ENCODE assay signal across 15 cellular contexts in the genomic region with DNA sequence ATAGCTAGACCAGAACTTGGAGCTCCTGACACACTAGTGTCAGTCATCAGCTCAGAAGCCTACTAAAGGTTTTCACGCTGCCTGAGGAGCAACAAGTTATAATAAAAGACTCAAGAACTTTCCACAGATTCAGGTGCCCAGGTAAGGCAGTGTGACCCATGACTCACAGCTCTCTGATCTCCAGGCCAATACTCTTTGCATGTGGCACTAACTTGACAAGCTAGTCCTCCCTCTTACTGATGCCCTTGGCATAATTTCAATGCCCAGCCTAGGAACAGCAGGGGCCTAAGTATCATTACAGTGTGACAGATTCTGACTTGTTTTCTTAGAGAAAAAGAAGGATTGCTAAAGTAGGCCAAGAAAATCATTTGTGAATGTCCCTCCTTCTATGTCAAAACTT. TPM values are rescaled to one million over a fixed set of nuclear protein-coding genes. Genes with fewer than 3 reads are reported as not detected.
"Had no signal": no experiment of that assay in that cellular context is flagged by ENCODE, and none has a peak within 500 bp of the region (broad histone marks: within the 10 kb centered on the region; RNA-seq: fewer than 3 reads in every experiment).

No MANE protein-coding gene starts in this region.

- H3K27ac Mint-ChIP-seq: activated naive CD8-positive, alpha-beta T cell treated with anti-CD3 and anti-CD28 coated beads, Interleukin-2, amount 10 ng/mL, durations not matched to agents 7 days and 5 days; activated T-helper 1 cell treated with anti-CD3 and anti-CD28 coated beads, Interleukin-12 subunit alpha, Interleukin-12 subunit beta, Interleukin-2, Interleukin-4 antibody, amounts not matched to agents 30 ng/mL and 10 ng/mL and 1 ng/mL, durations not matched to agents 14 hours and 24 hours and 36 hours; stimulated activated naive CD8-positive, alpha-beta T cell treated with anti-CD3 and anti-CD28 coated beads, Interleukin-15, amount 100 ng/mL, for 72 hours had no signal

- H3K36me3 ChIP-seq: brain microvascular endothelial cell had no signal

- DNase-seq: activated CD4-positive, alpha-beta T cell treated with anti-CD3 and anti-CD28 coated beads, Interleukin-2, amount 50 U/mL, for 1 hour; activated CD8-positive, alpha-beta memory T cell treated with anti-CD3 and anti-CD28 coated beads for 24 hours; activated naive CD8-positive, alpha-beta T cell treated with anti-CD3 and anti-CD28 coated beads, Interleukin-2, amount 10 ng/mL, durations not matched to agents 7 days and 5 days; brain microvascular endothelial cell; heart right ventricle; mesenchymal stem cell; sigmoid colon; stimulated activated CD4-positive, alpha-beta T cell treated with anti-CD3 and anti-CD28 coated beads, Interleukin-1b, Interleukin-23, amount 100 ng/mL, for 48 hours; stimulated activated naive CD8-positive, alpha-beta T cell treated with anti-CD3 and anti-CD28 coated beads, Interleukin-15, amount 100 ng/mL, for 72 hours; T-helper 9 cell had no signal

- H3K9me3 Mint-ChIP-seq: activated naive CD8-positive, alpha-beta T cell treated with anti-CD3 and anti-CD28 coated beads, Interleukin-2, amount 10 ng/mL, durations not matched to agents 7 days and 5 days; activated T-helper 1 cell treated with anti-CD3 and anti-CD28 coated beads, Interleukin-12 subunit alpha, Interleukin-12 subunit beta, Interleukin-2, Interleukin-4 antibody, amounts not matched to agents 30 ng/mL and 10 ng/mL and 1 ng/mL, durations not matched to agents 14 hours and 24 hours and 36 hours; nephron; stimulated activated naive CD8-positive, alpha-beta T cell treated with anti-CD3 and anti-CD28 coated beads, Interleukin-15, amount 100 ng/mL, for 72 hours had no signal

- H3K36me3 Mint-ChIP-seq: activated naive CD8-positive, alpha-beta T cell treated with anti-CD3 and anti-CD28 coated beads, Interleukin-2, amount 10 ng/mL, durations not matched to agents 7 days and 5 days had no signal

- ATAC-seq: activated CD4-positive, CD25-positive, alpha-beta regulatory T cell treated with anti-CD3 and anti-CD28 coated beads, Interleukin-2, amount 50 U/mL, for 24 hours; gastroesophageal sphincter; stimulated activated naive CD8-positive, alpha-beta T cell treated with anti-CD3 and anti-CD28 coated beads, Interleukin-15, amount 100 ng/mL, for 72 hours had no signal

- H3K4me3 Mint-ChIP-seq: activated naive CD8-positive, alpha-beta T cell treated with anti-CD3 and anti-CD28 coated beads, Interleukin-2, amount 10 ng/mL, durations not matched to agents 7 days and 5 days; activated T-helper 1 cell treated with anti-CD3 and anti-CD28 coated beads, Interleukin-12 subunit alpha, Interleukin-12 subunit beta, Interleukin-2, Interleukin-4 antibody, amounts not matched to agents 30 ng/mL and 10 ng/mL and 1 ng/mL, durations not matched to agents 14 hours and 24 hours and 36 hours; nephron; stimulated activated naive CD8-positive, alpha-beta T cell treated with anti-CD3 and anti-CD28 coated beads, Interleukin-15, amount 100 ng/mL, for 72 hours had no signal

- H3K27ac ChIP-seq: brain microvascular endothelial cell, gastroesophageal sphincter, heart right ventricle, sigmoid colon, upper lobe of left lung had no signal

- H3K27me3 Mint-ChIP-seq: stimulated activated naive CD8-positive, alpha-beta T cell treated with anti-CD3 and anti-CD28 coated beads, Interleukin-15, amount 100 ng/mL, for 72 hours had no signal

- H3K4me1 Mint-ChIP-seq: activated naive CD8-positive, alpha-beta T cell treated with anti-CD3 and anti-CD28 coated beads, Interleukin-2, amount 10 ng/mL, durations not matched to agents 7 days and 5 days; stimulated activated naive CD8-positive, alpha-beta T cell treated with anti-CD3 and anti-CD28 coated beads, Interleukin-15, amount 100 ng/mL, for 72 hours had no signal

- H3K27me3 ChIP-seq: brain microvascular endothelial cell, gastroesophageal sphincter, heart right ventricle, sigmoid colon, upper lobe of left lung had no signal

- H3K4me3 ChIP-seq: gastroesophageal sphincter, heart right ventricle, sigmoid colon, upper lobe of left lung had no signal

- H3K9me3 ChIP-seq: gastroesophageal sphincter, heart right ventricle, sigmoid colon, upper lobe of left lung had no signal

RNA-seq across cellular contexts. Expression of a gene that starts 38.4 kb away (rescaled TPM):
- total RNA-seq: activated naive CD8-positive, alpha-beta T cell treated with anti-CD3 and anti-CD28 coated beads, Interleukin-2, amount 10 ng/mL, durations not matched to agents 7 days and 5 days; activated T-helper 1 cell treated with anti-CD3 and anti-CD28 coated beads, Interleukin-12 subunit alpha, Interleukin-12 subunit beta, Interleukin-2, Interleukin-4 antibody, amounts not matched to agents 30 ng/mL and 10 ng/mL and 1 ng/mL, durations not matched to agents 14 hours and 24 hours and 36 hours had no signal
